29 cellular contexts compared by ENCODE assay signal in the genomic region with DNA sequence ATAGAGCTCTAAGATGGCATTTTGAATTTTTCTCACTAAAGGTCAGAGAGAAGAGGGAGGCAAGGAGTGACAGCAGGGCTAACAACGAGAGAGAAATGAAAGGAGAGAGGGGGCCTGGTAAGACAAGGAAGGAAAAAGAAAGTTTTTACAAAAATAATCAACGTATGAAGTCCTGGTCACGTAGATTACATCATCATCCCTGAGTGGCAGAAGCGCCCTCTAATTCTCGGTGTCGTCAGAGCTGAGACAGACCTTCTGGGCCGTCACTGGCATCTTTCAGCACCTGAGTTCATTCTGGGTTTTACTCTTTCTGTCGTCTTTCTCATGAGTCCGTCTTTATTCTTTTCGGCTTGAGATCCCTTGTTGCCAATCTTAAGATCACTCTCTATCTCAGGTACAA.
"Had no signal": no experiment of that assay in that cellular context is flagged by ENCODE, and none has a peak within 500 bp of the region (broad histone marks: within the 10 kb centered on the region; RNA-seq: fewer than 3 reads in every experiment).

No MANE protein-coding gene starts in this region.

- H3K4me1 ChIP-seq: suprapubic skin, testis, tibial artery, tibial nerve, transverse colon, upper lobe of left lung, upper lobe of right lung, uterus, vagina had no signal

- H3K9me3 ChIP-seq: stomach, suprapubic skin, testis, thoracic aorta, thyroid gland, tibial artery, tibial nerve, transverse colon, upper lobe of left lung, upper lobe of right lung, uterus, vagina had no signal

- H3K36me3 ChIP-seq: stomach, suprapubic skin, thoracic aorta, thyroid gland, tibial artery, tibial nerve, transverse colon, upper lobe of left lung, upper lobe of right lung, uterus, vagina had no signal

- H3K36me3 Mint-ChIP-seq: stimulated activated effector memory CD8-positive, alpha-beta T cell treated with anti-CD3 and anti-CD28 coated beads, Interleukin-12 subunit alpha, Interleukin-12 subunit beta, amount 100 ng/mL, for 72 hours; stimulated activated memory B cell treated with anti-CD40 and anti-IgM and Interleukin-4, amounts not matched to agents 10 μg/mL and 1 μg/mL and 100 μg/mL, for 72 hours; stimulated activated naive B cell treated with anti-CD40 and anti-IgM and Interleukin-4, amounts not matched to agents 10 μg/mL and 1 μg/mL and 100 μg/mL, for 72 hours; type B pancreatic cell had no signal

- DNase-seq: stimulated activated CD4-positive, alpha-beta T cell treated with anti-CD3 and anti-CD28 coated beads, Interleukin-2, amount 100 ng/mL, for 48 hours; stimulated activated CD4-positive, alpha-beta T cell treated with anti-CD3 and anti-CD28 coated beads, Interleukin-4, amount 100 ng/mL, for 1 hour; stimulated activated CD4-positive, alpha-beta T cell treated with anti-CD3 and anti-CD28 coated beads, Interleukin-4, amount 100 ng/mL, for 24 hours; stimulated activated CD4-positive, alpha-beta T cell treated with anti-CD3 and anti-CD28 coated beads, Interleukin-4, amount 100 ng/mL, for 4 hours; stimulated activated CD8-positive, alpha-beta memory T cell treated with anti-CD3 and anti-CD28 coated beads, Interleukin-4, amount 100 ng/mL, for 48 hours; stimulated activated naive B cell treated with anti-CD40 and anti-IgM and Interleukin-4, amounts not matched to agents 10 μg/mL and 1 μg/mL and 100 μg/mL, for 72 hours; stimulated activated naive CD4-positive, alpha-beta T cell; stimulated activated naive CD4-positive, alpha-beta T cell treated with Interleukin-2 at 50 U/mL for 16 hours; stimulated activated naive CD8-positive, alpha-beta T cell treated with anti-CD3 and anti-CD28 coated beads, Interleukin-15, amount 100 ng/mL, for 72 hours; stimulated activated naive CD8-positive, alpha-beta T cell treated with anti-CD3 and anti-CD28 coated beads, Interleukin-15, Interleukin-2, amounts not matched to agents 100 U/mL and 50 U/mL, for 24 hours; stomach; substantia nigra; testis; thyroid gland; tibial artery; transverse colon; trophoblast cell; upper lobe of left lung; upper lobe of right lung; uterus had no signal

- H3K27me3 ChIP-seq: stomach, testis, thyroid gland, tibial artery, tibial nerve, transverse colon, upper lobe of left lung, upper lobe of right lung, uterus, vagina had no signal

- FAIRE-seq: urothelium cell line had no signal

- H3K4me1 Mint-ChIP-seq: stimulated activated effector memory CD8-positive, alpha-beta T cell treated with anti-CD3 and anti-CD28 coated beads, Interleukin-12 subunit alpha, Interleukin-12 subunit beta, amount 100 ng/mL, for 72 hours; stimulated activated memory B cell treated with anti-CD40 and anti-IgM and Interleukin-4, amounts not matched to agents 10 μg/mL and 1 μg/mL and 100 μg/mL, for 72 hours; stimulated activated naive B cell treated with anti-CD40 and anti-IgM and Interleukin-4, amounts not matched to agents 10 μg/mL and 1 μg/mL and 100 μg/mL, for 72 hours; stimulated activated naive CD8-positive, alpha-beta T cell treated with anti-CD3 and anti-CD28 coated beads, Interleukin-15, amount 100 ng/mL, for 72 hours had no signal

- ATAC-seq: stimulated activated naive B cell treated with anti-CD40 and anti-IgM and Interleukin-4, amounts not matched to agents 10 μg/mL and 1 μg/mL and 100 μg/mL, for 72 hours; stimulated activated naive CD8-positive, alpha-beta T cell treated with anti-CD3 and anti-CD28 coated beads, Interleukin-15, amount 100 ng/mL, for 72 hours; upper lobe of right lung had no signal

- H3K4me3 Mint-ChIP-seq: stimulated activated effector memory CD8-positive, alpha-beta T cell treated with anti-CD3 and anti-CD28 coated beads, Interleukin-12 subunit alpha, Interleukin-12 subunit beta, amount 100 ng/mL, for 72 hours; stimulated activated memory B cell treated with anti-CD40 and anti-IgM and Interleukin-4, amounts not matched to agents 10 μg/mL and 1 μg/mL and 100 μg/mL, for 72 hours; stimulated activated naive B cell treated with anti-CD40 and anti-IgM and Interleukin-4, amounts not matched to agents 10 μg/mL and 1 μg/mL and 100 μg/mL, for 72 hours; stimulated activated naive CD8-positive, alpha-beta T cell treated with anti-CD3 and anti-CD28 coated beads, Interleukin-15, amount 100 ng/mL, for 72 hours; stimulated activated naive CD8-positive, alpha-beta T cell treated with anti-CD3 and anti-CD28 coated beads, Interleukin-15, Interleukin-2, amounts not matched to agents 100 ng/mL and 50 ng/mL, for 24 hours; type B pancreatic cell had no signal

- H3K27me3 Mint-ChIP-seq: stimulated activated memory B cell treated with anti-CD40 and anti-IgM and Interleukin-4, amounts not matched to agents 10 μg/mL and 1 μg/mL and 100 μg/mL, for 72 hours; stimulated activated naive CD8-positive, alpha-beta T cell treated with anti-CD3 and anti-CD28 coated beads, Interleukin-15, amount 100 ng/mL, for 72 hours; type B pancreatic cell had no signal

- H3K4me3 ChIP-seq: stomach, suprapubic skin, testis, thoracic aorta, thyroid gland, tibial artery, tibial nerve, transverse colon, upper lobe of left lung, upper lobe of right lung, uterus, vagina had no signal

- H3K27ac Mint-ChIP-seq: stimulated activated effector memory CD8-positive, alpha-beta T cell treated with anti-CD3 and anti-CD28 coated beads, Interleukin-12 subunit alpha, Interleukin-12 subunit beta, amount 100 ng/mL, for 72 hours; stimulated activated memory B cell treated with anti-CD40 and anti-IgM and Interleukin-4, amounts not matched to agents 10 μg/mL and 1 μg/mL and 100 μg/mL, for 72 hours; stimulated activated naive B cell treated with anti-CD40 and anti-IgM and Interleukin-4, amounts not matched to agents 10 μg/mL and 1 μg/mL and 100 μg/mL, for 72 hours; stimulated activated naive CD8-positive, alpha-beta T cell treated with anti-CD3 and anti-CD28 coated beads, Interleukin-15, Interleukin-2, amounts not matched to agents 100 ng/mL and 50 ng/mL, for 24 hours; type B pancreatic cell had no signal

- H3K9me3 Mint-ChIP-seq: stimulated activated effector memory CD8-positive, alpha-beta T cell treated with anti-CD3 and anti-CD28 coated beads, Interleukin-12 subunit alpha, Interleukin-12 subunit beta, amount 100 ng/mL, for 72 hours; stimulated activated memory B cell treated with anti-CD40 and anti-IgM and Interleukin-4, amounts not matched to agents 10 μg/mL and 1 μg/mL and 100 μg/mL, for 72 hours; stimulated activated naive B cell treated with anti-CD40 and anti-IgM and Interleukin-4, amounts not matched to agents 10 μg/mL and 1 μg/mL and 100 μg/mL, for 72 hours; stimulated activated naive CD8-positive, alpha-beta T cell treated with anti-CD3 and anti-CD28 coated beads, Interleukin-15, amount 100 ng/mL, for 72 hours; stimulated activated naive CD8-positive, alpha-beta T cell treated with anti-CD3 and anti-CD28 coated beads, Interleukin-15, Interleukin-2, amounts not matched to agents 100 ng/mL and 50 ng/mL, for 24 hours had no signal

- H3K27ac ChIP-seq: stomach, suprapubic skin, testis, thoracic aorta, thyroid gland, tibial artery, tibial nerve, transverse colon, upper lobe of left lung, upper lobe of right lung, uterus, vagina had no signal
